ENCODE assay signal across 7 cellular contexts in the genomic region with DNA sequence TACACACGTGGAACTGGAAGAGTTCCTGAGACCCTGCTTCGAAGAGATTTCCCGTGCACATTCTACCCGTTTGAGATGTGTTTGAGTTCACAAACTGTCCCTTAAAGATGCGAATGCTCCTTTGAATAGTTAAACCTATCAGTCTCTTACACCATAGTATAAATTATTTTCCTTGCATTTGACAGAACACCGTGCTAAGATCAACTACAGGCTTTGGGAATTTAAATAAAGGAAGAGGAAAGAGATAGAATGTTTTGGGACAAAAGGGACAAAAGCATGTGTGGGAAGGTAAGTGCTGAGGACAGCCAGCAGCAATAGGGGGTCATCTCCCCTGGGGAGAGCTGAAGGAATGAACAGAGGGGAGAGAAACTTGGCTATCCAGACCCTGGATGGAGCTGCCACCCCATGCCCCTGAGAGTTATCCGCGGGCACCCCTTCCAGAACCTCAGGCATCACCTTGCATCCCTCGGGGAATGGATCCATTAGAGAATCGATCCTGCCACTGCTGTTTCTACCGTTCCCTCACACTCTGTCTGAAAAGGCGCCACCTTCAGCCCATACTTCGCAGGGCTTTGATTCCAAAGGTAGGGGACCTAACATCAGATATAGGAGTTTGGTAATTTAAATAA. TPM values are rescaled to one million over a fixed set of nuclear protein-coding genes. Genes with fewer than 3 reads are reported as not detected.
DNase-seq lines count a peak whose midpoint lies in the region; ATAC-seq and TF ChIP-seq lines count a peak whose summit lies in the region.

No MANE protein-coding gene starts in this region.

- peak overlapping the region; percentile 91 for H3K4me2 ChIP-seq in skeletal muscle satellite cell (ENCODE audit: low read length)

- TF ChIP-seq CTCF in WERI-Rb-1 (IDR thresholded peaks at IDR 0.05; ENCODE audit: low read depth, low read length) (peak; percentile 30; the same call in 1 of the 2 replicates), foreskin keratinocyte (conservative IDR thresholded peaks at IDR 0.05) (peak; percentile 46)

- H3K36me3 ChIP-seq in WERI-Rb-1: peaks cover 28% of the 10 kb centered on the region
- no peaks in the 10 kb centered on the region for H3K36me3 ChIP-seq in skeletal muscle satellite cell (ENCODE audit: insufficient read depth, low read length)

- peak overlapping the region; percentile 48 for H3K27ac ChIP-seq in WERI-Rb-1
- no peak overlapping the region for H3K27ac ChIP-seq in foreskin keratinocyte

- no peak for ATAC-seq in foreskin keratinocyte
- no peak for ATAC-seq in GM18867 (IDR thresholded peaks at IDR 0.05; ENCODE audit: unreplicated experiment)

- DNase-seq in ELR (ENCODE audit: low read depth): peak; percentile 26
- DNase-seq in HT-29 (ENCODE audit: low spot score): peak; percentile 42
- DNase-seq in WERI-Rb-1: peak; percentile 37
- peak in 1 of 2 donors; percentile 25 for DNase-seq in foreskin keratinocyte
- no peak for DNase-seq in H4 (ENCODE audit: low spot score)

- H3K4me3 ChIP-seq in WERI-Rb-1 (ENCODE audit: low read depth, low read length) (peak overlapping the region; percentile 54), skeletal muscle satellite cell (ENCODE audit: low read length) (peak overlapping the region; percentile 83)

- H3K27me3 ChIP-seq in WERI-Rb-1 (ENCODE audit: insufficient read depth, low read depth, severe bottlenecking) (no peaks in the 10 kb centered on the region), foreskin keratinocyte (no peaks in the 10 kb centered on the region), skeletal muscle satellite cell (ENCODE audit: control insufficient read depth, insufficient read depth, low read length) (no peaks in the 10 kb centered on the region)

- H3K4me1 ChIP-seq in foreskin keratinocyte (no peaks in the 10 kb centered on the region), skeletal muscle satellite cell (ENCODE audit: control insufficient read depth, insufficient read depth, low read length) (peaks cover 35% of the 10 kb centered on the region)

- no peaks in the 10 kb centered on the region for H3K9me3 ChIP-seq in WERI-Rb-1 (ENCODE audit: severe bottlenecking)
- H3K9me3 ChIP-seq in skeletal muscle satellite cell (replicated peaks; ENCODE audit: low read length): no peaks in the 10 kb centered on the region

- peak overlapping the region; percentile 91 for H3K9ac ChIP-seq in skeletal muscle satellite cell (ENCODE audit: low read depth, low read length)

RNA-seq across cellular contexts. Expression of gene ADCY3, which starts 0.9 kb away (rescaled TPM):
- total RNA-seq in HT-29 (2014; rRNA removed; shearing (Covaris generic)): 78.1 and 80.7 TPM in 2 replicates
- 64.9 and 67.0 TPM in 2 replicates for total RNA-seq in foreskin keratinocyte
- polyA plus RNA-seq in foreskin keratinocyte: 51.2 and 55.8 TPM in 2 replicates
- 31.9 and 34.1 TPM in 2 replicates for total RNA-seq in skeletal muscle satellite cell (2012; rRNA removed)
- total RNA-seq in H4 (2014; rRNA removed; shearing (Covaris generic)): 11.3 and 26.8 TPM in 2 replicates

RNA-seq across cellular contexts. Expression of gene DNAJC27, which starts 50.8 kb away (rescaled TPM):
- 0.89 and 0.92 TPM in 2 replicates for total RNA-seq in HT-29 (2014; rRNA removed; shearing (Covaris generic))
- 1.8 and 4.1 TPM in 2 replicates for total RNA-seq in foreskin keratinocyte
- polyA plus RNA-seq in foreskin keratinocyte: 0.49 and 0.62 TPM in 2 replicates
- 0.76 and 5.0 TPM in 2 replicates for total RNA-seq in skeletal muscle satellite cell (2012; rRNA removed)
- 0.84 and 3.7 TPM in 2 replicates for total RNA-seq in H4 (2014; rRNA removed; shearing (Covaris generic))
